Comparison of ENCODE assay signal across 8 cellular contexts in the genomic region with DNA sequence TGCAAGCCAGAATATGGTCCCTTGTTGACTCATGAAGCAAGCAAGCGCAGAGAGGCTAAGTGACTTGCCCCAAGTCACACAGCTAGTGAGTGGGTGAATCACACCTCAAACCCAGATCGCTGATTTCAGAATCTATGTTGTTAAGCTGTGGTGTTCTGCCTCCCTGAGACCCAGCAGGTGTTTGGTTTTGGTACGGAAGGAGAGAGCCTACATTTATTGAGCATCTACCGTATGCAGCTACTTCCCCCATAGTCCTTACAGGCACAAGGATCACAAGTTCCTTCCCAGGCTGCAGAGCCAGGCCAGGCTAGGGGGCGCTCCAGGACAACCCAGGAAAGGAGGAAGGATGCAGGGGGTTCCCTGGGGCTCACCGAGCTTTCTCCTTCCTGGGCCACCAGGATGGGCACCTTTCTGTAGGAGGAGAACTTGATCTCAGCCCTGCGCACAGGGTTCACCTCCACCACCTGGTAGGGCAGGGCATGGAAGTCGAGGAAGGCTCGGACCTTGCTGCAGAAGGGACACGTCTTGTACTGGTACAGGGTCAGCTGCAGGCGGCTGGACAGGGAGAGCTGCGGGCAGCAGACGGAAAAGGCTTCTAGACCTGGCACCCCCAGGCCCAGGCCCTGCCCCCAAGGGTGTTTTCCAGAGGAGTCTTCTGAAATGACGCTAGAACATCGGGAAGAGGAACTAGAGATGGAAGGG. TPM values are rescaled to one million over a fixed set of nuclear protein-coding genes. Genes with fewer than 3 reads are reported as not detected.
DNase-seq lines count a peak whose midpoint lies in the region; ATAC-seq and TF ChIP-seq lines count a peak whose summit lies in the region.

No MANE protein-coding gene starts in this region.

- H3K27ac Mint-ChIP-seq in activated T-cell treated with anti-CD3 and anti-CD28 coated beads, Interleukin-2, amount 50 U/mL, for 72 hours: peak overlapping the region; percentile 43

- peak overlapping the region; percentile 28 to 55 for H3K4me3 Mint-ChIP-seq in activated T-cell treated with anti-CD3 and anti-CD28 coated beads, Interleukin-2, amount 50 U/mL, for 72 hours

- H3K27ac ChIP-seq in prostate gland (no peak overlapping the region), coronary artery (no peak overlapping the region)

- no peak for ATAC-seq in activated T-cell treated with anti-CD3 and anti-CD28 coated beads, Interleukin-2, amount 50 U/mL, for 72 hours (replicated peaks in 1 of 2)
- ATAC-seq in Right ventricle myocardium inferior: no peak

- no peak for TF ChIP-seq POLR2A in prostate gland (IDR thresholded peaks at IDR 0.05)

- DNase-seq in NCI-H526 (lab: John Stamatoyannopoulos, UW) (peak; percentile 18 to 66), NCI-H526 treated with DMSO at 0.1 percent for 48 hours (lab: John Stamatoyannopoulos, UW) (no peak), NCI-H2196 (lab: John Stamatoyannopoulos, UW; ENCODE audit: unreplicated experiment) (peak; percentile 56), Right ventricle myocardium inferior (ENCODE audit: missing footprints) (peak; percentile 68), prostate gland (ENCODE audit: low spot score) (peak; percentile 54), coronary artery (ENCODE audit: low spot score) (no peak)
- peak; percentile 52 to 55 for DNase-seq in activated T-cell treated with anti-CD3 and anti-CD28 coated beads, Interleukin-2, amount 50 U/mL, for 72 hours
- DNase-seq in activated CD4-positive, CD25-positive, alpha-beta regulatory T cell treated with anti-CD3 and anti-CD28 coated beads, Interleukin-2, amount 50 U/mL, for 72 hours: no peak

- intact Hi-C loops in Right ventricle myocardium inferior (cut with DNase I): no loop called here
- intact Hi-C loops in prostate gland (cut with DNase I): loop anchor here (5.0 kb wide), 1 partner anchor 183 kb away; no protein-coding TSS in a partner anchor

- H3K27me3 Mint-ChIP-seq in activated T-cell treated with anti-CD3 and anti-CD28 coated beads, Interleukin-2, amount 50 U/mL, for 72 hours (ENCODE audit: low read depth): no peaks in the 10 kb centered on the region

- WGBS in prostate gland: 67% methylated on average over 15 of the region's 15 CpGs

- H3K9me3 ChIP-seq in prostate gland: no peaks in the 10 kb centered on the region

- peaks cover 10% of the 10 kb centered on the region for H3K4me1 ChIP-seq in prostate gland (replicated peaks)

- H3K36me3 ChIP-seq in prostate gland: no peaks in the 10 kb centered on the region

- no peaks in the 10 kb centered on the region for H3K9me3 Mint-ChIP-seq in activated T-cell treated with anti-CD3 and anti-CD28 coated beads, Interleukin-2, amount 50 U/mL, for 72 hours

- H3K27me3 ChIP-seq in prostate gland (replicated peaks; ENCODE audit: insufficient read depth): no peaks in the 10 kb centered on the region

- no peak overlapping the region for H3K4me3 ChIP-seq in prostate gland
- H3K4me3 ChIP-seq in coronary artery: no peak overlapping the region

- TF ChIP-seq CTCF in prostate gland (IDR thresholded peaks at IDR 0.05): peak in 2 of 4 experiments; percentile 40 to 70
- no peak for TF ChIP-seq CTCF in coronary artery (IDR thresholded peaks at IDR 0.05)

- peaks cover 32% of the 10 kb centered on the region for H3K4me1 Mint-ChIP-seq in activated T-cell treated with anti-CD3 and anti-CD28 coated beads, Interleukin-2, amount 50 U/mL, for 72 hours (ENCODE audit: low read depth)

- H3K36me3 Mint-ChIP-seq in activated T-cell treated with anti-CD3 and anti-CD28 coated beads, Interleukin-2, amount 50 U/mL, for 72 hours (ENCODE audit: insufficient read depth in 2 of 2): no peaks in the 10 kb centered on the region

RNA-seq across cellular contexts. Expression of gene PTGES2, which starts 2.5 kb away (rescaled TPM):
- total RNA-seq in activated T-cell treated with anti-CD3 and anti-CD28 coated beads, Interleukin-2, amount 50 U/mL, for 72 hours: 10 to 100 TPM; 23.5 to 27.5 TPM
- total RNA-seq in Right ventricle myocardium inferior (158 TPM), prostate gland (10 to 100 TPM; 89.4 to 96.1 TPM)

RNA-seq across cellular contexts. Expression of gene LCN2, which starts 24.2 kb away (rescaled TPM):
- total RNA-seq in activated T-cell treated with anti-CD3 and anti-CD28 coated beads, Interleukin-2, amount 50 U/mL, for 72 hours: not detected
- not detected for total RNA-seq in Right ventricle myocardium inferior
- 10 to 100 TPM; 30.5 to 43.7 TPM for total RNA-seq in prostate gland

RNA-seq across cellular contexts. Expression of gene BBLN, which starts 35.0 kb away (rescaled TPM):
- 10 to 100 TPM; 72.9 to 81.4 TPM for total RNA-seq in activated T-cell treated with anti-CD3 and anti-CD28 coated beads, Interleukin-2, amount 50 U/mL, for 72 hours
- total RNA-seq in Right ventricle myocardium inferior (36.1 TPM), prostate gland (100 to 1,000 TPM; 333 to 437 TPM)

RNA-seq across cellular contexts. Expression of gene SLC25A25, which starts 57.0 kb away (rescaled TPM):
- total RNA-seq in activated T-cell treated with anti-CD3 and anti-CD28 coated beads, Interleukin-2, amount 50 U/mL, for 72 hours: 10 to 100 TPM in 1 of 2 donors, 1 to 10 TPM in 1; 9.7 to 11.2 TPM
- total RNA-seq in Right ventricle myocardium inferior (5.9 TPM), prostate gland (10 to 100 TPM; 26.0 to 33.1 TPM)

RNA-seq across cellular contexts. Expression of gene NAIF1, which starts 57.9 kb away (rescaled TPM):
- 10 to 100 TPM; 11.9 to 17.9 TPM for total RNA-seq in activated T-cell treated with anti-CD3 and anti-CD28 coated beads, Interleukin-2, amount 50 U/mL, for 72 hours
- total RNA-seq in Right ventricle myocardium inferior (5.1 TPM), prostate gland (10 to 100 TPM; 12.3 to 12.6 TPM)

Comparison
In these comparisons a context has a peak if more than half of its experiments do, and no peak if none do; other contexts are left out.
1. DNase-seq: peak in NCI-H526 (2 of 2), NCI-H2196 (single experiment), activated T-cell treated with anti-CD3 and anti-CD28 coated beads, Interleukin-2, amount 50 U/mL, for 72 hours (2 of 2), Right ventricle myocardium inferior (single experiment) and prostate gland (single experiment); none in NCI-H526 treated with DMSO at 0.1 percent for 48 hours (single experiment), coronary artery (single experiment) and activated CD4-positive, CD25-positive, alpha-beta regulatory T cell treated with anti-CD3 and anti-CD28 coated beads, Interleukin-2, amount 50 U/mL, for 72 hours (single experiment).
2. RNA of gene LCN2, which starts 24.2 kb away (total RNA-seq): 30.5 to 43.7 TPM in prostate gland; not detected in activated T-cell treated with anti-CD3 and anti-CD28 coated beads, Interleukin-2, amount 50 U/mL, for 72 hours and not detected in Right ventricle myocardium inferior (single experiment); every median in the first group is over 10 times any median in the second.